ENCODE assay signal across 15 cellular contexts in genomic region chr7:149184274-149184673, GRCh38. TPM values are rescaled to one million over a fixed set of nuclear protein-coding genes. Genes with fewer than 3 reads are reported as not detected.
DNase-seq lines count a peak whose midpoint lies in the region; ATAC-seq, FAIRE-seq and TF ChIP-seq lines count a peak whose summit lies in the region.
"Had no signal": no experiment of that assay in that cellular context is flagged by ENCODE, and none has a peak within 500 bp of the region (broad histone marks: within the 10 kb centered on the region; RNA-seq: fewer than 3 reads in every experiment).

No MANE protein-coding gene starts in this region.

- no peak for TF ChIP-seq CTCF in K562 (IDR thresholded peaks at IDR 0.05 in 2 of 3, conservative IDR thresholded peaks at IDR 0.05 in 1 of 3; ENCODE audit: insufficient read depth in 2 of 3, low read depth in 1 of 3, low read length in 3 of 3)
- TF ChIP-seq CTCF in nephron progenitor cell (IDR thresholded peaks at IDR 0.05) = no peak

- in situ Hi-C loops in K562 (cut with MboI) = no loop called here

- no peaks in the 10 kb centered on the region for H4K20me1 ChIP-seq in K562 (replicated peaks; ENCODE audit: control insufficient read depth, insufficient read depth, low read length)

- POLR2A ChIA-PET in K562 (lab: Yijun Ruan, JAX) = interaction anchor here (1.1 to 2.9 kb wide), 3 partner anchors 9 to 19 kb away, joined by 3 to 12 read pairs (median 4); partner anchors contain the start of gene ZNF282

- H3K79me2 ChIP-seq in K562 (ENCODE audit: control insufficient read depth, insufficient read depth, low read length) = no peaks in the 10 kb centered on the region

- H3K27me3 ChIP-seq in K562 (ENCODE audit: control insufficient read depth in 2 of 2, insufficient read depth in 2 of 2, low read length in 2 of 2) = no peaks in the 10 kb centered on the region

- TF ChIP-seq RAD21 in K562 (CRISPR knock-in tag; conservative IDR thresholded peaks at IDR 0.05 in 1 of 2, IDR thresholded peaks at IDR 0.05 in 1 of 2) = no peak

- H3K9me3 ChIP-seq in K562 (replicated peaks; ENCODE audit: control insufficient read depth, insufficient read depth, low read depth, low read length) = no peaks in the 10 kb centered on the region

- no peak for ATAC-seq in K562

- CTCF ChIA-PET in K562 (lab: Yijun Ruan, JAX; ENCODE audit: low intra/inter-chr PET ratio) = no interaction called here

- no peak overlapping the region for H2AFZ ChIP-seq in K562 (ENCODE audit: low read depth, low read length)

- peaks cover 20% of the 10 kb centered on the region for H3K36me3 Mint-ChIP-seq in nephron progenitor cell (ENCODE audit: low read depth)

- FAIRE-seq in K562 (lab: Jason Lieb, UNC) = no peak
- FAIRE-seq: GM12891 had no signal

- peaks cover 0 to 2% of the 10 kb centered on the region in 2 experiments; a peak in 1 of 5 replicates for H3K4me1 ChIP-seq in K562 (replicated peaks in 1 of 2; ENCODE audit: control insufficient read depth in 2 of 2, insufficient read depth in 2 of 2, low read length in 2 of 2)

- H3K4me2 ChIP-seq in K562 (ENCODE audit: insufficient read depth, low read length) = no peak overlapping the region

- DNase-seq in K562 (ENCODE audit: extremely low read depth in 1 of 4, low spot score in 3 of 4) = no peak
- no peak for DNase-seq in nephron progenitor cell
- no peak for DNase-seq in caudate nucleus (lab: John Stamatoyannopoulos, UW)
- DNase-seq in NCI-H1930 (lab: John Stamatoyannopoulos, UW) = no peak
- DNase-seq: C1 segment of cervical spinal cord; Calu3; CD4-positive, alpha-beta memory T cell; COR-L47; DMS53; DMS79 treated with DMSO at 0.1 percent for 48 hours; GF-D8; GOT3; H7; HCEC 1CT had no signal

- intact Hi-C loops in K562 (cut with micrococcal nuclease) = no loop called here

- TF ChIP-seq POLR2A in K562 (conservative IDR thresholded peaks at IDR 0.05) = no peak

- 76% methylated on average over 6 of the region's 6 CpGs for WGBS in K562 (ENCODE audit: insufficient coverage, low coverage, missing lambda C conversion rate)

- TF ChIP-seq EP300 in K562 (IDR thresholded peaks at IDR 0.05; ENCODE audit: low read length) = no peak

- H3K4me3 ChIP-seq in K562 = no peak overlapping the region

- H3K27ac ChIP-seq in K562 (ENCODE audit: extremely low read depth, low read depth, low read length) = no peak overlapping the region
- H3K27ac ChIP-seq in caudate nucleus (ENCODE audit: low read depth, low read length) = no peak overlapping the region

- no peaks in the 10 kb centered on the region for H3K9me1 ChIP-seq in K562 (ENCODE audit: control insufficient read depth, insufficient read depth, low read length)

- no peak overlapping the region for H3K4me3 Mint-ChIP-seq in nephron progenitor cell
- H3K4me3 Mint-ChIP-seq: CD4-positive, alpha-beta memory T cell had no signal

- H3K4me1 Mint-ChIP-seq in nephron progenitor cell = peaks cover 6% of the 10 kb centered on the region

- peaks cover 33% of the 10 kb centered on the region for H3K36me3 ChIP-seq in K562 (ENCODE audit: control insufficient read depth, insufficient read depth, low read length)

- peaks cover 6% of the 10 kb centered on the region for H3K27me3 Mint-ChIP-seq in nephron progenitor cell (ENCODE audit: low read depth, poor library complexity)
- H3K27me3 Mint-ChIP-seq: CD4-positive, alpha-beta memory T cell had no signal

- BruUV-seq in K562 (replicated peaks; lab: Mats Ljungman, UMichigan) = no TSS peak

- H3K9me3 Mint-ChIP-seq in nephron progenitor cell = no peaks in the 10 kb centered on the region
- H3K9me3 Mint-ChIP-seq: CD4-positive, alpha-beta memory T cell had no signal

- no peak overlapping the region for H3K9ac ChIP-seq in K562 (ENCODE audit: insufficient read depth in 1 of 2, low read depth in 2 of 2, low read length in 2 of 2)

- H3K27ac Mint-ChIP-seq in nephron progenitor cell = peak overlapping the region; percentile 58

TF ChIP-seq in K562, 482 proteins besides CTCF, POLR2A, EP300 and RAD21 (continues in another document):
- TF ChIP-seq POLR2AphosphoS2 (IDR thresholded peaks at IDR 0.05; ENCODE audit: low read length) = peak; percentile 45; the same call in 1 of the 2 replicates
- TF ChIP-seq ZFPM2 (CRISPR knock-in tag; IDR thresholded peaks at IDR 0.05) = no peak

RNA-seq across cellular contexts. Expression of gene ZNF282, which starts 11.1 kb away (rescaled TPM):
- total RNA-seq in K562 (2011; cell fraction: chromatin; rRNA removed; ENCODE audit: low replicate concordance) = 64.6 and 106 TPM in 2 replicates
- 55.3 and 74.2 TPM in 2 replicates for total RNA-seq in K562 (2011; cell fraction: nucleolus; rRNA removed)
- total RNA-seq in K562 (2011; cell fraction: nucleoplasm; rRNA removed) = 39.4 and 48.6 TPM in 2 replicates
- total RNA-seq in K562 (2014; rRNA removed) (32.7 and 38.1 TPM in 2 replicates), K562 (2014; rRNA removed; fragmentation: Illumina TruSeq; extraction: Trizol) (11.2 and 13.2 TPM in 2 replicates), K562 (2015; rRNA removed; fragmentation: Illumina TruSeq; extraction: Trizol) (19.0 and 20.0 TPM in 2 replicates), K562 (2021) (54.6 and 58.6 TPM in 2 replicates)
- polyA plus RNA-seq in K562 (2011; rRNA removed) (13.2 and 23.4 TPM in 2 replicates), K562 (2014; fragmentation: Illumina TruSeq; extraction: Trizol) (17.4 and 25.2 TPM in 2 replicates), K562 (2014; fragmentation: Nextera tagmentation; extraction: Ambion mirVana) (1 to 10 TPM in 1 of 2 experiments, under 1 TPM in 1; 0.76 to 1.3 TPM), K562 (2014; rRNA removed) (25.5 and 37.8 TPM in 2 replicates)
- 19.3 and 29.6 TPM in 2 replicates for polyA plus RNA-seq in K562 (2011; cell fraction: cytosol; rRNA removed)
- 33.7 and 56.0 TPM in 2 replicates for polyA plus RNA-seq in K562 (2011; cell fraction: nucleus; rRNA removed)
- 27.1 and 39.5 TPM in 2 replicates for polyA plus RNA-seq in K562 (2012)
- polyA minus RNA-seq in K562 (2011; rRNA and poly(A)+ RNA removed) = 18.7 and 25.1 TPM in 2 replicates
- polyA minus RNA-seq in K562 (2011; cell fraction: cytosol; rRNA and poly(A)+ RNA removed) = 23.8 and 33.7 TPM in 2 replicates
- polyA minus RNA-seq in K562 (2011; cell fraction: nucleus; rRNA and poly(A)+ RNA removed) = 27.5 and 33.3 TPM in 2 replicates

RNA-seq across cellular contexts. Expression of gene ZNF398, which starts 37.0 kb away (rescaled TPM):
- total RNA-seq in K562 (2011; cell fraction: chromatin; rRNA removed; ENCODE audit: low replicate concordance) = 26.1 and 33.2 TPM in 2 replicates
- 19.9 and 24.3 TPM in 2 replicates for total RNA-seq in K562 (2011; cell fraction: nucleolus; rRNA removed)
- total RNA-seq in K562 (2011; cell fraction: nucleoplasm; rRNA removed) = 23.0 and 28.4 TPM in 2 replicates
- 10.4 and 15.0 TPM in 2 replicates for total RNA-seq in K562 (2014; rRNA removed)
- 10.8 and 12.3 TPM in 2 replicates for total RNA-seq in K562 (2014; rRNA removed; fragmentation: Illumina TruSeq; extraction: Trizol)
- total RNA-seq in K562 (2015; rRNA removed; fragmentation: Illumina TruSeq; extraction: Trizol) = 14.3 and 14.7 TPM in 2 replicates
- total RNA-seq in K562 (2021) = 17.1 and 18.6 TPM in 2 replicates
- polyA plus RNA-seq in K562 (2011; rRNA removed) = 8.2 and 14.7 TPM in 2 replicates
- polyA plus RNA-seq in K562 (2011; cell fraction: cytosol; rRNA removed) = 11.3 and 15.9 TPM in 2 replicates
- 16.7 and 19.8 TPM in 2 replicates for polyA plus RNA-seq in K562 (2011; cell fraction: nucleus; rRNA removed)
- 9.9 and 10.0 TPM in 2 replicates for polyA plus RNA-seq in K562 (2012)
- polyA plus RNA-seq in K562 (2014; fragmentation: Illumina TruSeq; extraction: Trizol) = 10.8 and 10.9 TPM in 2 replicates
- polyA plus RNA-seq in K562 (2014; fragmentation: Nextera tagmentation; extraction: Ambion mirVana) = 1 to 10 TPM; 4.0 to 4.4 TPM
- 8.2 and 8.8 TPM in 2 replicates for polyA plus RNA-seq in K562 (2014; rRNA removed)
- polyA minus RNA-seq in K562 (2011; rRNA and poly(A)+ RNA removed) = 19.2 and 27.6 TPM in 2 replicates
- polyA minus RNA-seq in K562 (2011; cell fraction: cytosol; rRNA and poly(A)+ RNA removed) = 13.0 and 15.8 TPM in 2 replicates
- polyA minus RNA-seq in K562 (2011; cell fraction: nucleus; rRNA and poly(A)+ RNA removed) = 17.2 and 25.7 TPM in 2 replicates

RNA-seq across cellular contexts. Expression of gene ZNF212, which starts 55.2 kb away (rescaled TPM):
- 27.2 and 40.3 TPM in 2 replicates for total RNA-seq in K562 (2011; cell fraction: chromatin; rRNA removed; ENCODE audit: low replicate concordance)
- 25.4 and 28.3 TPM in 2 replicates for total RNA-seq in K562 (2011; cell fraction: nucleolus; rRNA removed)
- 21.7 and 25.2 TPM in 2 replicates for total RNA-seq in K562 (2011; cell fraction: nucleoplasm; rRNA removed)
- total RNA-seq in K562 (2014; rRNA removed) (10.2 and 10.7 TPM in 2 replicates), K562 (2014; rRNA removed; fragmentation: Illumina TruSeq; extraction: Trizol) (6.5 and 7.1 TPM in 2 replicates), K562 (2015; rRNA removed; fragmentation: Illumina TruSeq; extraction: Trizol) (5.6 and 6.3 TPM in 2 replicates), K562 (2021) (18.0 and 21.4 TPM in 2 replicates)
- polyA plus RNA-seq in K562 (2011; rRNA removed) (7.2 and 13.3 TPM in 2 replicates), K562 (2014; fragmentation: Illumina TruSeq; extraction: Trizol) (11.2 and 14.2 TPM in 2 replicates), K562 (2014; fragmentation: Nextera tagmentation; extraction: Ambion mirVana) (1 to 10 TPM; 1.8 to 1.9 TPM), K562 (2014; rRNA removed) (11.6 and 14.1 TPM in 2 replicates)
- 5.8 and 8.6 TPM in 2 replicates for polyA plus RNA-seq in K562 (2011; cell fraction: cytosol; rRNA removed)
- polyA plus RNA-seq in K562 (2011; cell fraction: nucleus; rRNA removed) = 21.0 and 21.8 TPM in 2 replicates
- 13.3 and 14.1 TPM in 2 replicates for polyA plus RNA-seq in K562 (2012)
- 5.9 and 6.0 TPM in 2 replicates for polyA minus RNA-seq in K562 (2011; rRNA and poly(A)+ RNA removed)
- 4.8 and 5.8 TPM in 2 replicates for polyA minus RNA-seq in K562 (2011; cell fraction: cytosol; rRNA and poly(A)+ RNA removed)
- 7.9 and 12.3 TPM in 2 replicates for polyA minus RNA-seq in K562 (2011; cell fraction: nucleus; rRNA and poly(A)+ RNA removed)

RNA-seq across cellular contexts. Expression of gene ZNF425, which starts 58.1 kb away (rescaled TPM):
- 0.62 and 1.0 TPM in 2 replicates for total RNA-seq in K562 (2011; cell fraction: chromatin; rRNA removed; ENCODE audit: low replicate concordance)
- total RNA-seq in K562 (2011; cell fraction: nucleolus; rRNA removed) = 0.50 and 0.66 TPM in 2 replicates
- total RNA-seq in K562 (2011; cell fraction: nucleoplasm; rRNA removed) = 0.66 TPM in 1 of 2 replicates, not detected in the other
- total RNA-seq in K562 (2014; rRNA removed) (0.37 and 0.59 TPM in 2 replicates), K562 (2014; rRNA removed; fragmentation: Illumina TruSeq; extraction: Trizol) (0.36 and 0.48 TPM in 2 replicates), K562 (2015; rRNA removed; fragmentation: Illumina TruSeq; extraction: Trizol) (0.80 and 0.87 TPM in 2 replicates), K562 (2021) (0.49 and 0.66 TPM in 2 replicates)
- polyA plus RNA-seq in K562 (2011; rRNA removed) (0.54 and 0.79 TPM in 2 replicates), K562 (2014; fragmentation: Illumina TruSeq; extraction: Trizol) (0.36 and 0.83 TPM in 2 replicates), K562 (2014; fragmentation: Nextera tagmentation; extraction: Ambion mirVana) (under 1 TPM; 0.03 to 0.31 TPM), K562 (2014; rRNA removed) (0.65 and 0.89 TPM in 2 replicates)
- polyA plus RNA-seq in K562 (2011; cell fraction: cytosol; rRNA removed) = 0.57 and 0.91 TPM in 2 replicates
- 0.20 and 0.22 TPM in 2 replicates for polyA plus RNA-seq in K562 (2011; cell fraction: nucleus; rRNA removed)
- 0.57 and 0.79 TPM in 2 replicates for polyA plus RNA-seq in K562 (2012)
- polyA minus RNA-seq in K562 (2011; rRNA and poly(A)+ RNA removed) = 0.49 and 1.3 TPM in 2 replicates
- 1.5 TPM in 1 of 2 replicates, not detected in the other for polyA minus RNA-seq in K562 (2011; cell fraction: cytosol; rRNA and poly(A)+ RNA removed)
- 0.56 and 0.94 TPM in 2 replicates for polyA minus RNA-seq in K562 (2011; cell fraction: nucleus; rRNA and poly(A)+ RNA removed)
